ENCODE assay signal across 8 cellular contexts in the genomic region with DNA sequence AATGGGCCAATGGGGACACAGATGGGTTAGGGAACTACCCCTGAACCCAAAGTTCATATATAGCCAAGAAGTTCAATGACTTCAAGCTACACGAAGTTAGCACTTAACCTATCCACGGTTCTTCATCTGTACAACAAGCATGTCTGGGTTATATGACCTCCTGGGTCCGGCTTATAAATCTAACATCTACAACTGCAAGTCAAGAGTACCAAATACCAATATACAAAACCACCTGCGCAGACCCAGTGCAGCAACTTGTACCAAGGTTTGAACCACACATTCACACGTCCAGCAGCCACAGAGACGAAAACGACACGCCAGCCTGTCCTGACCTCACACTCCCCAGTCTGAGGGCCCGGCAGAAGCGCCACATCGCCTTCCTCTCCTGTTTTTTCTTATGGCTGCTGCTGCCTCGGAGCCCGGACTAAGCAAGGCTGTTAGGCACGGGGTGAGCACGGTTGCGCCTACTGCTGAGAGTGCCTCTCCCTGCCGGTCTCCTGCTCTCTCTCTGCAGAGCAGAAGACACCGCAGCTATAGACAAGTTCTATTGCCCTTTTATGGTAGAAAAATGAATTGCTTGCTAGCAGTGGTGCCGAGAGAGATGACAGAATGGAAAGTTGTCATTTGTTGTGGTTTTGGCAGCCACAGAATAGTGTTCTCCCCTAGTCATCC.
DNase-seq lines count a peak whose midpoint lies in the region; ATAC-seq and TF ChIP-seq lines count a peak whose summit lies in the region.

No MANE protein-coding gene starts in this region.

- peaks cover 84% of the 10 kb centered on the region for H3K4me1 ChIP-seq in BLaER1
- H3K4me1 ChIP-seq in heart right ventricle: peaks cover 37 to 100% (median 97%) of the 10 kb centered on the region in 9 donors

- H3K36me3 Mint-ChIP-seq in activated T-helper 17 cell treated with anti-CD3 and anti-CD28 coated beads, Interleukin-2, amount 50 U/mL, for 72 hours (ENCODE audit: low read depth): peaks cover 87% of the 10 kb centered on the region

- H3K4me2 ChIP-seq in BLaER1: peak overlapping the region; percentile 85

- H3K9me3 Mint-ChIP-seq in activated T-helper 17 cell treated with anti-CD3 and anti-CD28 coated beads, Interleukin-2, amount 50 U/mL, for 72 hours: no peaks in the 10 kb centered on the region

- H3K27ac ChIP-seq in BLaER1 (peak overlapping the region; percentile 24; the same call in 1 of the 2 replicates), heart right ventricle (peak overlapping the region; percentile 68 to 94 (median 88))

- H3K4me3 ChIP-seq in BLaER1 (peak overlapping the region; percentile 27; the same call in 1 of the 2 replicates), heart right ventricle (peak overlapping the region in 9 of 10 donors; percentile 3 to 38 (median 26))

- 27 to 43% methylated on average over 19 of the region's 19 CpGs for WGBS in heart right ventricle, 2 donors

- H3K9me3 ChIP-seq in BLaER1: no peaks in the 10 kb centered on the region
- no peaks in the 10 kb centered on the region for H3K9me3 ChIP-seq in heart right ventricle

- ATAC-seq in GM21423 (IDR thresholded peaks at IDR 0.05; ENCODE audit: unreplicated experiment) (peak; percentile 38), heart right ventricle (peak; percentile 2 to 43 (median 32))
- ATAC-seq in activated T-helper 17 cell treated with anti-CD3 and anti-CD28 coated beads, Interleukin-2, amount 50 U/mL, for 72 hours (replicated peaks): peak; percentile 76

- H4K20me1 ChIP-seq in BLaER1: peaks cover 100% of the 10 kb centered on the region

- H3K36me3 ChIP-seq in BLaER1: peaks cover 39% of the 10 kb centered on the region
- H3K36me3 ChIP-seq in heart right ventricle: peaks cover 0 to 8% (median 0%) of the 10 kb centered on the region in 9 donors

- DNase-seq in MV-4-11 (lab: John Stamatoyannopoulos, UW) (peak; percentile 80), heart right ventricle (peak; percentile 47 to 50), NCI-H1694 treated with DMSO at 0.1 percent for 48 hours (lab: John Stamatoyannopoulos, UW) (no peak), ecto neural progenitor cell (ENCODE audit: low spot score) (no peak)
- peak; percentile 77 for DNase-seq in stimulated activated CD4-positive, alpha-beta T cell treated with anti-CD3 and anti-CD28 coated beads, Interleukin-15, amount 100 ng/mL, for 24 hours

- intact Hi-C loops in heart right ventricle (cut with DNase I): no loop called here

- H3K27me3 Mint-ChIP-seq in activated T-helper 17 cell treated with anti-CD3 and anti-CD28 coated beads, Interleukin-2, amount 50 U/mL, for 72 hours: no peaks in the 10 kb centered on the region

- TF ChIP-seq CTCF in heart right ventricle (IDR thresholded peaks at IDR 0.05): no peak

- peaks cover 84% of the 10 kb centered on the region for H3K4me1 Mint-ChIP-seq in activated T-helper 17 cell treated with anti-CD3 and anti-CD28 coated beads, Interleukin-2, amount 50 U/mL, for 72 hours

- H3K9ac ChIP-seq in BLaER1: peak overlapping the region; percentile 39

- peak overlapping the region; percentile 96 for H3K27ac Mint-ChIP-seq in activated T-helper 17 cell treated with anti-CD3 and anti-CD28 coated beads, Interleukin-2, amount 50 U/mL, for 72 hours

- H3K27me3 ChIP-seq in BLaER1 (no peaks in the 10 kb centered on the region), heart right ventricle (no peaks in the 10 kb centered on the region)

- peak overlapping the region; percentile 85 for H3K4me3 Mint-ChIP-seq in activated T-helper 17 cell treated with anti-CD3 and anti-CD28 coated beads, Interleukin-2, amount 50 U/mL, for 72 hours

Comparison
In these comparisons a context has a peak if more than half of its experiments do, and no peak if none do; other contexts are left out.
1. DNase-seq: peak in MV-4-11 (single experiment), heart right ventricle (2 of 2) and stimulated activated CD4-positive, alpha-beta T cell treated with anti-CD3 and anti-CD28 coated beads, Interleukin-15, amount 100 ng/mL, for 24 hours (single experiment); none in NCI-H1694 treated with DMSO at 0.1 percent for 48 hours (single experiment) and ecto neural progenitor cell (single experiment).
2. Peak in every context shown above with its lines, with median percentiles within 50 percentile points of each other: ATAC-seq.